In the genomic region with DNA sequence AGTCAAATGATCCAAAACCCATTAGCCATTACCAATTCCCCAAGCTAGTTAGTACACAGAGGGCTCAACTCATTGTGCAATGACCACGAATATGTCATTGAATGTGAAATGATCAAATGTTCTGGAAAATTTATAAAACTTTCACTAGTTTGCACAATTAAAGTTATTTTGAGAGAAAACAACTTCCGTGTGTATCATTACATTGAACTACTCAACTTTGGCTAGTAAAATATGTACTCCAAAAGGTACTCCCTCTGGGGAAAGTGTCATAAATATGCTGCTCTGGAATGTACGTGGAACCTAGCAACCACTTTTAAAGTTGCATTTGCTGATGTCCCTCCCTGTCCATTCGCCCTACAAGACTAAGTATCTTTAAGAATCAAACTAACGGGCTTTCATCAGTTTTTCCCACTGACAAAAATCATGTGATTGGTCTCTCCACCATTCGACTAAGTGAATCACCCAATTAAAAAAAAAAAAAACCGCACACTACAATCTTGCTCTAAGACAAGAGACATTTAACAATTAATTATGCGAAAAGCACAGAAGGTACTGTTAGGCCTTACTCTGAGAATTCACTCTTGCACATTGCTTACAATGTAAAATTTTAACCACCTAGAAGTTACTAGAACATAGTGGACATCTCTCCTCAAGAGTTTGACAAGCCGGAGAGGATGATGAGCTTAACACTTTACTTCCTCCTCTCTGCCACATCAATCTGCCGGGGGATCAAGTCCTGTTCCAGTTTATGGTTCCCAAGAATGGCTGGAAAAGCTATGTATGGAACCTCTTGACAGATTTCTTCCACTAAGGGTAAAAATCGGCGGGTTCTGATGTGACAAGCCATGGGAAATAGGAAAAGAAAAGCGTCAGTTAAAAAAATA, we compare ENCODE assay signal across 8 cellular contexts. TPM values are rescaled to one million over a fixed set of nuclear protein-coding genes. Genes with fewer than 3 reads are reported as not detected.
DNase-seq lines count a peak whose midpoint lies in the region; ATAC-seq and TF ChIP-seq lines count a peak whose summit lies in the region.

No MANE protein-coding gene starts in this region.

- H3K4me3 Mint-ChIP-seq in activated CD8-positive, alpha-beta memory T cell treated with anti-CD3 and anti-CD28 coated beads, Interleukin-2, amount 10 ng/mL, durations not matched to agents 7 days and 5 days: peak overlapping the region; percentile 97

- peak overlapping the region; percentile 57 to 87 (median 78) for H3K4me3 ChIP-seq in skin epidermis

- H3K36me3 Mint-ChIP-seq in activated CD8-positive, alpha-beta memory T cell treated with anti-CD3 and anti-CD28 coated beads, Interleukin-2, amount 10 ng/mL, durations not matched to agents 7 days and 5 days: peaks cover 20% of the 10 kb centered on the region

- no peaks in the 10 kb centered on the region for H3K9me3 Mint-ChIP-seq in activated CD8-positive, alpha-beta memory T cell treated with anti-CD3 and anti-CD28 coated beads, Interleukin-2, amount 10 ng/mL, durations not matched to agents 7 days and 5 days (ENCODE audit: low read depth)

- DNase-seq in activated CD8-positive, alpha-beta memory T cell treated with anti-CD3 and anti-CD28 coated beads, Interleukin-2, amount 10 ng/mL, durations not matched to agents 7 days and 5 days: no peak
- DNase-seq in activated CD8-positive, alpha-beta memory T cell treated with anti-CD3 and anti-CD28 coated beads, Interleukin-2, amount 50 U/mL, for 48 hours: no peak
- peak; percentile 22 for DNase-seq in glomerular visceral epithelial cell (ENCODE audit: extremely low spot score)
- no peak for DNase-seq in DMS153 treated with DMSO at 0.1 percent for 48 hours (lab: John Stamatoyannopoulos, UW; ENCODE audit: unreplicated experiment)
- no peak for DNase-seq in GDM1 (lab: John Stamatoyannopoulos, UW)

- H3K27ac ChIP-seq in VCaP (peak overlapping the region; percentile 94), skin epidermis (peak overlapping the region in 20 of 21 experiments; percentile 83 to 98 (median 94))

- no peak for ATAC-seq in activated CD8-positive, alpha-beta memory T cell treated with anti-CD3 and anti-CD28 coated beads, Interleukin-2, amount 10 ng/mL, durations not matched to agents 7 days and 5 days
- ATAC-seq in GM21390 (IDR thresholded peaks at IDR 0.05; ENCODE audit: unreplicated experiment): no peak

- no peak for TF ChIP-seq CTCF in VCaP (conservative IDR thresholded peaks at IDR 0.05)

- no peaks in the 10 kb centered on the region for H3K27me3 Mint-ChIP-seq in activated CD8-positive, alpha-beta memory T cell treated with anti-CD3 and anti-CD28 coated beads, Interleukin-2, amount 10 ng/mL, durations not matched to agents 7 days and 5 days

- peaks cover 34% of the 10 kb centered on the region for H3K4me1 Mint-ChIP-seq in activated CD8-positive, alpha-beta memory T cell treated with anti-CD3 and anti-CD28 coated beads, Interleukin-2, amount 10 ng/mL, durations not matched to agents 7 days and 5 days

- CTCF ChIA-PET in activated CD8-positive, alpha-beta memory T cell treated with anti-CD3 and anti-CD28 coated beads, Interleukin-2, amount 10 ng/mL, durations not matched to agents 7 days and 5 days (lab: Charles Lee): interaction anchor here (0.8 to 5.5 kb wide), 9 partner anchors 9 to 223 kb away, joined by 3 to 31 read pairs (median 4); partner anchors contain the start of gene PARP1

- H3K27ac Mint-ChIP-seq in activated CD8-positive, alpha-beta memory T cell treated with anti-CD3 and anti-CD28 coated beads, Interleukin-2, amount 10 ng/mL, durations not matched to agents 7 days and 5 days: peak overlapping the region; percentile 93

RNA-seq across cellular contexts. Expression of gene ACBD3, which starts 1.1 kb away (rescaled TPM):
- total RNA-seq in activated CD8-positive, alpha-beta memory T cell treated with anti-CD3 and anti-CD28 coated beads, Interleukin-2, amount 10 ng/mL, durations not matched to agents 7 days and 5 days: 10 to 100 TPM; 19.4 to 20.0 TPM

RNA-seq across cellular contexts. Expression of gene MIXL1, which starts 38.1 kb away (rescaled TPM):
- not detected for total RNA-seq in activated CD8-positive, alpha-beta memory T cell treated with anti-CD3 and anti-CD28 coated beads, Interleukin-2, amount 10 ng/mL, durations not matched to agents 7 days and 5 days
